Comparison of ENCODE assay signal across 23 cellular contexts in genomic region chr2:165307317-165307716, GRCh38.
DNase-seq lines count a peak whose midpoint lies in the region; ATAC-seq, FAIRE-seq and TF ChIP-seq lines count a peak whose summit lies in the region.
"Had no signal": no experiment of that assay in that cellular context is flagged by ENCODE, and none has a peak within 500 bp of the region (broad histone marks: within the 10 kb centered on the region; RNA-seq: fewer than 3 reads in every experiment).

No MANE protein-coding gene starts in this region.

- H3K23ac ChIP-seq in IMR-90 (ENCODE audit: low read depth, low read length): no peak overlapping the region

- H4K20me1 ChIP-seq in IMR-90 (ENCODE audit: insufficient read depth, low read length) (no peaks in the 10 kb centered on the region), endothelial cell of umbilical vein (replicated peaks; ENCODE audit: control insufficient read depth, extremely low read depth, insufficient read depth, low read length) (no peaks in the 10 kb centered on the region)
- H4K20me1 ChIP-seq: BLaER1 treated with 17β-estradiol and CSF1 and Interleukin-3, amounts not matched to agents 10 nM and 100 nM had no signal

- no peak for TF ChIP-seq RAD21 in A549 (conservative IDR thresholded peaks at IDR 0.05 in 1 of 2, IDR thresholded peaks at IDR 0.05 in 1 of 2)
- TF ChIP-seq RAD21 in IMR-90 (IDR thresholded peaks at IDR 0.05; ENCODE audit: low read length): no peak

- no peak overlapping the region for H2BK20ac ChIP-seq in IMR-90 (ENCODE audit: low read depth, low read length)

- WGBS in A549 (ENCODE audit: missing lambda C conversion rate): 4% methylated on average over 1 of the region's 1 CpG
- WGBS in IMR-90 (ENCODE audit: extremely low coverage in 2 of 2, insufficient read length in 1 of 2), 2 experiments: no CpG with 5 or more reads among the region's 1 CpG

- H3K79me2 ChIP-seq in endothelial cell of umbilical vein (ENCODE audit: control insufficient read depth, insufficient read depth, low read length): no peaks in the 10 kb centered on the region

- H3K4me3 ChIP-seq in A549 (no peak overlapping the region), IMR-90 (ENCODE audit: insufficient read depth, low read depth, low read length) (no peak overlapping the region), endothelial cell of umbilical vein (replicated peaks in 1 of 3; ENCODE audit: insufficient read depth in 1 of 3, low read depth in 1 of 3, low read length in 3 of 3) (no peak overlapping the region)
- H3K4me3 ChIP-seq: BLaER1 treated with 17β-estradiol and CSF1 and Interleukin-3, amounts not matched to agents 10 nM and 100 nM; GM12878 had no signal

- dilution Hi-C loops in IMR-90 (cut with HindIII; ENCODE audit: low sequenced_read_pairs, unreplicated experiment): no loop called here
- dilution Hi-C loops in endothelial cell of umbilical vein (cut with MboI; ENCODE audit: extremely low pct_ligation_motif_present, low sequenced_read_pairs): no loop called here

- H3K9ac ChIP-seq in IMR-90 (ENCODE audit: low read depth, low read length) (no peak overlapping the region), endothelial cell of umbilical vein (replicated peaks; ENCODE audit: extremely low read depth, insufficient read depth, low read length) (no peak overlapping the region)
- H3K9ac ChIP-seq: BLaER1 treated with 17β-estradiol and CSF1 and Interleukin-3, amounts not matched to agents 10 nM and 100 nM had no signal

- H2AK9ac ChIP-seq in IMR-90 (replicated peaks; ENCODE audit: low read depth, low read length, poor library complexity): no peak overlapping the region

- H3K36me3 ChIP-seq in IMR-90 (ENCODE audit: control insufficient read depth, insufficient read depth, low read length) (no peaks in the 10 kb centered on the region), endothelial cell of umbilical vein (ENCODE audit: control insufficient read depth in 2 of 2, extremely low read depth in 1 of 2, insufficient read depth in 2 of 2, low read length in 2 of 2) (no peaks in the 10 kb centered on the region)
- H3K36me3 ChIP-seq: BLaER1 treated with 17β-estradiol and CSF1 and Interleukin-3, amounts not matched to agents 10 nM and 100 nM had no signal

- CTCF ChIA-PET in A549 (lab: Yijun Ruan, JAX): no interaction called here
- CTCF ChIA-PET in IMR-90 (lab: Yijun Ruan, JAX): no interaction called here
- CTCF ChIA-PET in endothelial cell of umbilical vein (lab: Charles Lee): no interaction called here

- H3K9me1 ChIP-seq in IMR-90 (ENCODE audit: insufficient read depth, low read length) (no peaks in the 10 kb centered on the region), endothelial cell of umbilical vein (replicated peaks; ENCODE audit: control insufficient read depth, extremely low read depth, insufficient read depth, low read length) (no peaks in the 10 kb centered on the region)

- H3K9me3 ChIP-seq in A549 (no peaks in the 10 kb centered on the region), IMR-90 (ENCODE audit: control insufficient read depth, insufficient read depth, low read length) (no peaks in the 10 kb centered on the region), endothelial cell of umbilical vein (replicated peaks; ENCODE audit: control insufficient read depth, insufficient read depth, low read length) (no peaks in the 10 kb centered on the region)
- H3K9me3 ChIP-seq: BLaER1 treated with 17β-estradiol and CSF1 and Interleukin-3, amounts not matched to agents 10 nM and 100 nM had no signal

- no peak overlapping the region for H3K18ac ChIP-seq in IMR-90 (ENCODE audit: low read depth, low read length)

- no peak for TF ChIP-seq CTCF in A549 (IDR thresholded peaks at IDR 0.05)
- no peak for TF ChIP-seq CTCF in IMR-90 (conservative IDR thresholded peaks at IDR 0.05; ENCODE audit: low read depth, low read length)
- TF ChIP-seq CTCF in endothelial cell of umbilical vein (IDR thresholded peaks at IDR 0.05; ENCODE audit: extremely low read depth in 1 of 2, insufficient read depth in 1 of 2, low read depth in 1 of 2, low read length in 2 of 2): no peak

- H3K4me2 ChIP-seq in A549 (no peak overlapping the region), IMR-90 (ENCODE audit: low read depth, low read length) (no peak overlapping the region), endothelial cell of umbilical vein (ENCODE audit: insufficient read depth, low read length) (no peak overlapping the region)
- H3K4me2 ChIP-seq: BLaER1 treated with 17β-estradiol and CSF1 and Interleukin-3, amounts not matched to agents 10 nM and 100 nM had no signal

- H3K27me3 ChIP-seq in IMR-90 (ENCODE audit: control insufficient read depth, insufficient read depth, low read length) (no peaks in the 10 kb centered on the region), endothelial cell of umbilical vein (ENCODE audit: control insufficient read depth in 2 of 2, insufficient read depth in 2 of 2, low read length in 2 of 2) (no peaks in the 10 kb centered on the region)
- H3K27me3 ChIP-seq: BLaER1 treated with 17β-estradiol and CSF1 and Interleukin-3, amounts not matched to agents 10 nM and 100 nM had no signal

- H4K5ac ChIP-seq in IMR-90 (ENCODE audit: low read depth, low read length): no peak overlapping the region

- H2AK5ac ChIP-seq in IMR-90 (ENCODE audit: low read depth, low read length): no peak overlapping the region

- in situ Hi-C loops in IMR-90 (cut with MboI; ENCODE audit: low sequenced_read_pairs): no loop called here

- FAIRE-seq in A549 (lab: Jason Lieb, UNC) (no peak), endothelial cell of umbilical vein (lab: Jason Lieb, UNC) (peak; percentile 58)
- FAIRE-seq: A204.1, GM12878, GM12892, GM18507 had no signal

- POLR2A ChIA-PET in A549 (lab: Yijun Ruan, JAX) (no interaction called here), IMR-90 (lab: Charles Lee; ENCODE audit: unreplicated experiment) (no interaction called here), endothelial cell of umbilical vein (lab: Charles Lee) (no interaction called here)

- no peak overlapping the region for H2BK15ac ChIP-seq in IMR-90 (ENCODE audit: low read depth, low read length)

- DNase-seq in A549 (ENCODE audit: low read depth in 1 of 2, low spot score in 1 of 2): no peak
- DNase-seq in IMR-90: no peak
- DNase-seq in endothelial cell of umbilical vein (ENCODE audit: low read depth, low spot score): no peak
- no peak for DNase-seq in cortex of kidney (lab: John Stamatoyannopoulos, UW)
- DNase-seq: 8988T; AML-193; CD4-positive, alpha-beta T cell; CD8-positive, alpha-beta memory T cell; COR-L47; DMS 273 treated with DMSO at 0.1 percent for 48 hours; DMS153; DMS53; DMS79; DND-41; EL; GDM1 had no signal

- no peak overlapping the region for H4K8ac ChIP-seq in IMR-90 (ENCODE audit: low read depth in 2 of 2, low read length in 2 of 2)

- H4K91ac ChIP-seq in IMR-90 (ENCODE audit: insufficient read depth, low read depth, low read length): no peak overlapping the region

- ATAC-seq in A549: no peak
- ATAC-seq in IMR-90 (ENCODE audit: low read depth): no peak
- no peak for ATAC-seq in GM21367 (IDR thresholded peaks at IDR 0.05; ENCODE audit: unreplicated experiment)
- ATAC-seq: GM12878 had no signal

- no peaks in the 10 kb centered on the region for H3K4me1 ChIP-seq in A549
- no peaks in the 10 kb centered on the region for H3K4me1 ChIP-seq in IMR-90 (ENCODE audit: control insufficient read depth, insufficient read depth, low read length)
- H3K4me1 ChIP-seq in endothelial cell of umbilical vein (ENCODE audit: control insufficient read depth, extremely low read depth, insufficient read depth, low read length): no peaks in the 10 kb centered on the region
- H3K4me1 ChIP-seq: BLaER1 treated with 17β-estradiol and CSF1 and Interleukin-3, amounts not matched to agents 10 nM and 100 nM had no signal

- H3K14ac ChIP-seq in IMR-90 (replicated peaks; ENCODE audit: low read depth, low read length): no peak overlapping the region

- TF ChIP-seq POLR2A in A549 (IDR thresholded peaks at IDR 0.05; ENCODE audit: low read length): no peak
- no peak for TF ChIP-seq POLR2A in IMR-90 (IDR thresholded peaks at IDR 0.05; ENCODE audit: low read depth, low read length)
- no peak for TF ChIP-seq POLR2A in endothelial cell of umbilical vein (IDR thresholded peaks at IDR 0.05; ENCODE audit: low read depth, low read length)

- H3K4ac ChIP-seq in IMR-90 (ENCODE audit: low read depth, low read length): no peak overlapping the region

- TF ChIP-seq EP300 in A549 (IDR thresholded peaks at IDR 0.05): no peak

- H2AFZ ChIP-seq in IMR-90 (replicated peaks; ENCODE audit: low read length, poor library complexity) (no peak overlapping the region), endothelial cell of umbilical vein (ENCODE audit: low read depth, low read length) (no peak overlapping the region)

- H3K27ac ChIP-seq in A549 (no peak overlapping the region), IMR-90 (ENCODE audit: insufficient read depth, low read length) (no peak overlapping the region), endothelial cell of umbilical vein (ENCODE audit: insufficient read depth, low read depth, low read length) (no peak overlapping the region)
- H3K27ac ChIP-seq: BLaER1 treated with 17β-estradiol and CSF1 and Interleukin-3, amounts not matched to agents 10 nM and 100 nM; C4-2B had no signal

- no peaks in the 10 kb centered on the region for H3K79me1 ChIP-seq in IMR-90 (ENCODE audit: low read depth in 1 of 2, low read length in 2 of 2)

- H2BK120ac ChIP-seq in IMR-90 (ENCODE audit: low read depth, low read length): no peak overlapping the region

- BruUV-seq in IMR-90 (replicated peaks; lab: Mats Ljungman, UMichigan) (no TSS peak), endothelial cell of umbilical vein (replicated peaks; lab: Mats Ljungman, UMichigan) (no TSS peak)

- no peak overlapping the region for H3K56ac ChIP-seq in IMR-90 (ENCODE audit: extremely low read depth, insufficient read depth, low read length)

- H2BK5ac ChIP-seq in IMR-90 (ENCODE audit: low read depth, low read length, poor library complexity, severe bottlenecking): no peak overlapping the region

- intact Hi-C loops in IMR-90 (cut with micrococcal nuclease) (no loop called here), endothelial cell of umbilical vein (cut with micrococcal nuclease) (no loop called here)

TF ChIP-seq in A549, 52 proteins besides CTCF, POLR2A, EP300 and RAD21:
- TF ChIP-seq RARB (CRISPR knock-in tag; IDR thresholded peaks at IDR 0.05): no peak
- TF ChIP-seq MAFK (IDR thresholded peaks at IDR 0.05; ENCODE audit: partially characterized antibody): peak; percentile 70

TF ChIP-seq in IMR-90, 13 proteins besides CTCF, POLR2A, EP300 and RAD21:
- no peak for TF ChIP-seq CEBPB (IDR thresholded peaks at IDR 0.05; ENCODE audit: low read depth, low read length)
- TF ChIP-seq MAFK (IDR thresholded peaks at IDR 0.05; ENCODE audit: low read depth, low read length): peak; percentile 75

TF ChIP-seq in endothelial cell of umbilical vein, 7 proteins besides CTCF, POLR2A, EP300 and RAD21 (continues in another document):
- TF ChIP-seq MYC (IDR thresholded peaks at IDR 0.05; ENCODE audit: low read depth, low read length) (no peak), POLR2AphosphoS5 (IDR thresholded peaks at IDR 0.05; ENCODE audit: insufficient read depth, low read depth, low read length) (no peak), MAX (IDR thresholded peaks at IDR 0.05; ENCODE audit: insufficient read depth, insufficient read length) (no peak), EZH2 (IDR thresholded peaks at IDR 0.05; ENCODE audit: borderline replicate concordance, low read depth, low read length, severe bottlenecking) (no peak)
